Comparison of ENCODE assay signal across 10 cellular contexts in the genomic region with DNA sequence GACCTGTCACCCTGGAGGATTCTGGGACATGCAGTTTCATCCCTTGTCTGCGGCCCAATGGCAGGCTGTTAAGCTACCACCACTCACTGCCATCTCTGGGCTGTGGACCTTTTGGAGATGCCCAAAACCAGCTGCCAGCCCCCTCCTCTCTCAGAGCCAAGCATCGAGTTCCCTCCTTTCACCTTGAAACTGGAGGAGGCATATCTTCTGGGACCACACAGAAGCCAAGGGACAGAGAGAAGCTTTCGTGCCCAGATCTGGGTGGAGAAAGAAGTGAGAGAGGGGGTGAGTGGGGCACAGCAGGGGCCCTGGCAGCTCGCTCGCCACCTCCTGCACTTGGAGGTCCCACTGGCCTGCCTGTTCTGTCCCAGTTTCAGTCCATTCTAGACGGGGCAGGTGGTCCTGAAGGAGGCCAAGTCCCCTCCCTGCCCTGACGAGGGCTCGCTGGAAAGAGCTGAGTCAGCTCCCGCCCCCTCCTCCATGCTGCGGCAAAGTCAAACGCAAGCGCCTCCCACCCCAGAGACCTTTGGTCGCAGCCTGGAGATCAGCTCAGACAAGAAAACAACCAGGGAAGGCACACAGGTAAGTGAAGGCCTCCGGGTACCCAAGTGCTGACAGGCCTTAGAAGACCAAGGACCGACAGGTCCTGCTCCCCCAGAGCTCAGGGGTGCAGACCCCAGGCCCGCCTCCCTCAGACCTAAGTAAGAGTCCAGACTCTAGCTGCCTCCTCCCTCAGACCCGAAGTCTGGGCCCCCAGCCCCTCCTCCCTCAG. TPM values are rescaled to one million over a fixed set of nuclear protein-coding genes. Genes with fewer than 3 reads are reported as not detected.
DNase-seq lines count a peak whose midpoint lies in the region; ATAC-seq and TF ChIP-seq lines count a peak whose summit lies in the region.
"Had no signal": no experiment of that assay in that cellular context is flagged by ENCODE, and none has a peak within 500 bp of the region (broad histone marks: within the 10 kb centered on the region; RNA-seq: fewer than 3 reads in every experiment).

No MANE protein-coding gene starts in this region.

- no peaks in the 10 kb centered on the region for H3K36me3 ChIP-seq in mucosa of descending colon (ENCODE audit: low read depth)
- H3K36me3 ChIP-seq: adrenal gland had no signal

- peak in 1 of 10 experiments; percentile 43 for DNase-seq in CD4-positive, alpha-beta T cell
- DNase-seq in HT-29 (ENCODE audit: low spot score), result peak; percentile 84
- peak; percentile 90 for DNase-seq in cerebellum (ENCODE audit: low spot score)
- peak; percentile 63 to 81 (median 80) for DNase-seq in mucosa of descending colon
- no peak for DNase-seq in COLO829 (ENCODE audit: low spot score)
- DNase-seq in SW480 (ENCODE audit: low spot score), result no peak

- TF ChIP-seq CTCF in CD4-positive, alpha-beta T cell (IDR thresholded peaks at IDR 0.05), result no peak
- TF ChIP-seq CTCF in mucosa of descending colon (IDR thresholded peaks at IDR 0.05), result no peak

- no peaks in the 10 kb centered on the region for H3K27me3 ChIP-seq in CD4-positive, alpha-beta T cell (ENCODE audit: control insufficient read depth, insufficient read depth, low read length)
- H3K27me3 ChIP-seq: adrenal gland had no signal

- H3K27ac ChIP-seq in CD4-positive, alpha-beta T cell (ENCODE audit: low read depth, low read length), result no peak overlapping the region
- H3K27ac ChIP-seq: adrenal gland had no signal

- no peak overlapping the region for H3K4me3 ChIP-seq in mucosa of descending colon
- H3K4me3 ChIP-seq: adrenal gland had no signal

- H3K4me1 Mint-ChIP-seq in CD4-positive, alpha-beta T cell (ENCODE audit: low read depth), result peaks cover 23% of the 10 kb centered on the region

- CTCF ChIA-PET in CD4-positive, alpha-beta T cell (lab: Charles Lee), result interaction anchor here (1.1 to 2.4 kb wide), 2 partner anchors 12 to 19 kb away, joined by 6 to 14 read pairs; no protein-coding TSS in a partner anchor

- POLR2A ChIA-PET in CD4-positive, alpha-beta T cell (lab: Charles Lee), result interaction anchor here (0.7 to 1.0 kb wide), 3 partner anchors 12 to 159 kb away, joined by 3 to 4 read pairs (median 3); a partner anchor contains a TSS

- H3K4me3 Mint-ChIP-seq in CD4-positive, alpha-beta T cell, result peak overlapping the region; percentile 80

- no peaks in the 10 kb centered on the region for H3K9me3 Mint-ChIP-seq in CD4-positive, alpha-beta T cell

- H3K9me3 ChIP-seq in CD4-positive, alpha-beta T cell (ENCODE audit: control insufficient read depth, low read length), result no peaks in the 10 kb centered on the region
- no peaks in the 10 kb centered on the region for H3K9me3 ChIP-seq in mucosa of descending colon
- H3K9me3 ChIP-seq: adrenal gland had no signal

- H3K36me3 Mint-ChIP-seq in CD4-positive, alpha-beta T cell (ENCODE audit: low read depth), result no peaks in the 10 kb centered on the region

- no peak for ATAC-seq in CD4-positive, alpha-beta T cell (ENCODE audit: poor library complexity)
- peak; percentile 71 for ATAC-seq in mucosa of descending colon
- no peak for ATAC-seq in HG02973 (IDR thresholded peaks at IDR 0.05; ENCODE audit: unreplicated experiment)
- ATAC-seq in GM21528 (IDR thresholded peaks at IDR 0.05; ENCODE audit: low FRiP score, unreplicated experiment), result no peak

- H3K27ac Mint-ChIP-seq in CD4-positive, alpha-beta T cell, result no peak overlapping the region

- H3K27me3 Mint-ChIP-seq in CD4-positive, alpha-beta T cell, result no peaks in the 10 kb centered on the region

- intact Hi-C loops in CD4-positive, alpha-beta T cell (cut with DNase I, micrococcal nuclease), result no loop called here
- intact Hi-C loops in mucosa of descending colon (cut with DNase I, micrococcal nuclease), result no loop called here

- peaks cover 35% of the 10 kb centered on the region for H3K4me1 ChIP-seq in mucosa of descending colon (ENCODE audit: low read depth)

RNA-seq across cellular contexts. Expression of a gene that starts 3.8 kb away (rescaled TPM):
- 10 to 100 TPM; 10.5 to 11.0 TPM for total RNA-seq in CD4-positive, alpha-beta T cell
- total RNA-seq in HT-29 (2014; rRNA removed; shearing (Covaris generic)), result 62.8 and 65.7 TPM in 2 replicates
- 8.9 TPM for total RNA-seq in cerebellum
- total RNA-seq in mucosa of descending colon, result 10 to 100 TPM; 46.6 to 82.6 (median 57.4) TPM

RNA-seq across cellular contexts. Expression of a gene that starts 29.3 kb away (rescaled TPM):
- 1 to 10 TPM in 1 of 2 experiments, under 1 TPM in 1; 0.93 to 1.3 TPM for total RNA-seq in CD4-positive, alpha-beta T cell
- total RNA-seq in HT-29 (2014; rRNA removed; shearing (Covaris generic)), result not detected in 2 replicates
- total RNA-seq in cerebellum (3.3 TPM), mucosa of descending colon (10 to 100 TPM in 1 of 3 donors, 1 to 10 TPM in 2; 2.4 to 10.1 (median 2.4) TPM)

RNA-seq across cellular contexts. Expression of a gene that starts 51.7 kb away (rescaled TPM):
- not detected for total RNA-seq in CD4-positive, alpha-beta T cell
- not detected in 2 replicates for total RNA-seq in HT-29 (2014; rRNA removed; shearing (Covaris generic))
- not detected for total RNA-seq in cerebellum
- not detected for total RNA-seq in mucosa of descending colon
- total RNA-seq: adrenal gland, lower leg skin had no signal

RNA-seq across cellular contexts. Expression of a gene that starts 54.6 kb away (rescaled TPM):
- total RNA-seq in CD4-positive, alpha-beta T cell, result not detected
- total RNA-seq in HT-29 (2014; rRNA removed; shearing (Covaris generic)), result 4.6 and 6.3 TPM in 2 replicates
- total RNA-seq in cerebellum, result 7.4 TPM
- 1 to 10 TPM in 1 of 3 donors, under 1 TPM in 2; 0.17 to 1.5 (median 0.72) TPM for total RNA-seq in mucosa of descending colon

Comparison
In these comparisons a context has a peak if more than half of its experiments do, and no peak if none do; other contexts are left out.
1. DNase-seq: peak in HT-29 (single experiment), cerebellum (single experiment) and mucosa of descending colon (3 of 3); none in COLO829 (single experiment) and SW480 (single experiment).